Comparison of ENCODE assay signal across 8 cellular contexts in the genomic region with DNA sequence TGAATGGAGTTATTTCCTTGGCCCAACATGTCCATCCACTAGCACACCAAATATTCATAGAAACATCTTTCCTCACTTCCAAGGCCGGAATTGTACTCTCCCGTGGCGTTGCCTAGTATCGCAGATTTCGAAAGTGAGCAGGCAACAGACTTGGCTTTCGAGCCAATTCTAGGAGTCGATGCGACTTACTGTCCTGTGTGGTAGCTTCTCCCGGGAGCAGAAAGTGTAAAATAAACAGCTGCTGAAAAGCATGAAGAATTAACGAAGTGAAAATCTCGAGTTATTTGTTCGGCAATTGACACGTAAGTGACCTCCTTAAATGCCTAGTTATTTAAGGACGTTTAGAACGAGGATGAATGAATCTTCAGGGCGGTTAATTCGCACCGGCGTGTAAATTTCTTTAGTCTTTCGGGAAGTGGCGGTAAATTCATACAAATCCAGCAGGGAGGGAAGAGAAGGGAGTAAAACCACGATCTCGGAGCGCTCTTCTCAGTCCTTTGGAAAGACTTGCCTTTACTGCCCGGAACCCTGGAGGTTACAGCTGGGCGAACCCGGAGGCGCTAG. TPM values are rescaled to one million over a fixed set of nuclear protein-coding genes. Genes with fewer than 3 reads are reported as not detected.
DNase-seq lines count a peak whose midpoint lies in the region; ATAC-seq and TF ChIP-seq lines count a peak whose summit lies in the region.

No MANE protein-coding gene starts in this region.

- H3K4me1 Mint-ChIP-seq in activated T-cell treated with anti-CD3 and anti-CD28 coated beads, Interleukin-2, amount 50 U/mL, for 72 hours (ENCODE audit: low read depth), result peaks cover 42% of the 10 kb centered on the region
- peaks cover 23% of the 10 kb centered on the region for H3K4me1 Mint-ChIP-seq in neural crest cell

- no peaks in the 10 kb centered on the region for H3K27me3 Mint-ChIP-seq in activated T-cell treated with anti-CD3 and anti-CD28 coated beads, Interleukin-2, amount 50 U/mL, for 72 hours (ENCODE audit: low read depth)
- peaks cover 54% of the 10 kb centered on the region for H3K27me3 Mint-ChIP-seq in neural crest cell (ENCODE audit: low read depth)

- TF ChIP-seq CTCF in neural crest cell (conservative IDR thresholded peaks at IDR 0.05), result no peak

- no peaks in the 10 kb centered on the region for H3K9me3 Mint-ChIP-seq in activated T-cell treated with anti-CD3 and anti-CD28 coated beads, Interleukin-2, amount 50 U/mL, for 72 hours
- H3K9me3 Mint-ChIP-seq in neural crest cell, result no peaks in the 10 kb centered on the region

- H3K36me3 Mint-ChIP-seq in activated T-cell treated with anti-CD3 and anti-CD28 coated beads, Interleukin-2, amount 50 U/mL, for 72 hours (ENCODE audit: insufficient read depth in 2 of 2), result peaks cover 0 to 3% of the 10 kb centered on the region in 2 donors
- no peaks in the 10 kb centered on the region for H3K36me3 Mint-ChIP-seq in neural crest cell (ENCODE audit: low read depth)

- peak; percentile 5 to 9 for ATAC-seq in activated T-cell treated with anti-CD3 and anti-CD28 coated beads, Interleukin-2, amount 50 U/mL, for 72 hours (replicated peaks in 1 of 2)
- no peak for ATAC-seq in GM21390 (IDR thresholded peaks at IDR 0.05; ENCODE audit: unreplicated experiment)

- DNase-seq in NCI-H2196 (lab: John Stamatoyannopoulos, UW; ENCODE audit: unreplicated experiment), result peak; percentile 19
- DNase-seq in NCI-H2196 treated with DMSO at 0.1 percent for 48 hours (lab: John Stamatoyannopoulos, UW; ENCODE audit: unreplicated experiment), result no peak
- DNase-seq in Kasumi-1 (lab: John Stamatoyannopoulos, UW), result peak; percentile 52 to 65
- peak; percentile 4 to 15 for DNase-seq in activated T-cell treated with anti-CD3 and anti-CD28 coated beads, Interleukin-2, amount 50 U/mL, for 72 hours
- peak; percentile 32 for DNase-seq in foreskin melanocyte
- peak; percentile 14 for DNase-seq in neural crest cell (ENCODE audit: low read depth, low spot score)
- no peak for DNase-seq in NCI-H1436 (lab: John Stamatoyannopoulos, UW)

- peak overlapping the region; percentile 92 to 99 for H3K4me3 Mint-ChIP-seq in activated T-cell treated with anti-CD3 and anti-CD28 coated beads, Interleukin-2, amount 50 U/mL, for 72 hours
- H3K4me3 Mint-ChIP-seq in neural crest cell, result peak overlapping the region; percentile 95

- H3K27ac Mint-ChIP-seq in activated T-cell treated with anti-CD3 and anti-CD28 coated beads, Interleukin-2, amount 50 U/mL, for 72 hours, result peak overlapping the region; percentile 92
- peak overlapping the region; percentile 29 for H3K27ac Mint-ChIP-seq in neural crest cell (ENCODE audit: unreplicated experiment)

RNA-seq across cellular contexts. Expression of a gene that starts 0.4 kb away (rescaled TPM):
- total RNA-seq in activated T-cell treated with anti-CD3 and anti-CD28 coated beads, Interleukin-2, amount 50 U/mL, for 72 hours, result 1 to 10 TPM; 3.7 to 4.7 TPM
- total RNA-seq in neural crest cell, result 2.7 and 3.1 TPM in 2 replicates

Comparison
In these comparisons a context has a peak if more than half of its experiments do, and no peak if none do; other contexts are left out.
1. DNase-seq: peak in NCI-H2196 (single experiment), Kasumi-1 (2 of 2), activated T-cell treated with anti-CD3 and anti-CD28 coated beads, Interleukin-2, amount 50 U/mL, for 72 hours (2 of 2), foreskin melanocyte (single experiment) and neural crest cell (single experiment); none in NCI-H2196 treated with DMSO at 0.1 percent for 48 hours (single experiment) and NCI-H1436 (single experiment).